Comparison of ENCODE assay signal across 1 cellular context in genomic region chr11:119697882-119698281, GRCh38.
TF ChIP-seq lines count a peak whose summit lies in the region.

No MANE protein-coding gene starts in this region.

TF ChIP-seq in HCT116, 20 proteins besides CTCF, POLR2A, EP300 and RAD21 (continued from another document):
- TF ChIP-seq REST (IDR thresholded peaks at IDR 0.05; ENCODE audit: low read depth) (no peak), SRF (IDR thresholded peaks at IDR 0.05; ENCODE audit: low read depth) (no peak), EGR1 (IDR thresholded peaks at IDR 0.05; ENCODE audit: low read depth) (no peak), TCF7L2 (IDR thresholded peaks at IDR 0.05; ENCODE audit: borderline replicate concordance, extremely low read depth, insufficient read depth, insufficient read length) (no peak), ZNF274 (IDR thresholded peaks at IDR 0.05; ENCODE audit: low read depth, low read length) (no peak), EZH2phosphoT487 (IDR thresholded peaks at IDR 0.05; ENCODE audit: borderline replicate concordance) (no peak), ZFX (IDR thresholded peaks at IDR 0.05) (no peak), SP1 (IDR thresholded peaks at IDR 0.05; ENCODE audit: low read depth) (no peak), CEBPB (IDR thresholded peaks at IDR 0.05; ENCODE audit: low read depth) (no peak), POLR2AphosphoS5 (IDR thresholded peaks at IDR 0.05; ENCODE audit: low read depth, low read length) (no peak), MAX (IDR thresholded peaks at IDR 0.05) (no peak), CBX3 (IDR thresholded peaks at IDR 0.05; ENCODE audit: low read depth) (no peak), FOSL1 (IDR thresholded peaks at IDR 0.05; ENCODE audit: low read depth) (no peak)
TF ChIP-seq in HCT116: peak in this region for 0.
